In the genomic region with DNA sequence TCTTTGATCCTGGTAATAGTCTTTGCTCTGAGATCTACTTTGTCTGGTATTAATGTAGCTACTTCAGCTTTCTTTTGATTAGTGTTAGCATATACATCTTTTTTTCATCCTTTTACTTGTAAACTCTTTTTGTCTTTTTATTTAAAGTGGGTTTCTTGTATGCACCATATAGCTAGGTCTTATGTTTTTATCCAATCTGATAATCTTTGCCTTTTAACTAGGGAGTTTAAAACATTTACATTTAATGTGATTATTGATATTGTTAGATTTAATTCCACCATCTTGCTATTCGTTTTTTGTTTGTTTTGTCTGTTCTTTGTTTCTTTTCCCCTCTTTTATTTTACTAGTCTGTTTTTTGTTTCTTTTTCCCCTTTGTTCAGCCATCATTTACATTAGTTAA, we compare ENCODE assay signal across 27 cellular contexts.
"Had no signal": no experiment of that assay in that cellular context is flagged by ENCODE, and none has a peak within 500 bp of the region (broad histone marks: within the 10 kb centered on the region; RNA-seq: fewer than 3 reads in every experiment).

No MANE protein-coding gene starts in this region.

- H3K27ac ChIP-seq: left lung, lower lobe of right lung, pancreas, prostate gland, skin epidermis, spleen, suprapubic skin, thoracic aorta, tibial artery, upper lobe of right lung had no signal

- H3K36me3 ChIP-seq: lower lobe of right lung, pancreas, prostate gland, suprapubic skin, thoracic aorta, upper lobe of right lung had no signal

- DNase-seq: hippocampal formation; kidney; left colon; left lung; lower lobe of right lung; mammary epithelial cell; mesendoderm; naive B cell; natural killer cell; nucleus accumbens; pancreas; posterior cingulate gyrus; retina; right cardiac atrium; spleen; stimulated activated CD4-positive, alpha-beta T cell treated with anti-CD3 and anti-CD28 coated beads, Interleukin-4, amount 100 ng/mL, for 24 hours; stimulated activated naive CD4-positive, alpha-beta T cell; tibial artery; trophoblast cell; upper lobe of right lung had no signal

- H3K27me3 ChIP-seq: left lung, pancreas, spleen, suprapubic skin, tibial artery, upper lobe of right lung had no signal

- H3K4me3 ChIP-seq: left lung, lower lobe of right lung, pancreas, prostate gland, skin epidermis, spleen, suprapubic skin, thoracic aorta, tibial artery, upper lobe of right lung had no signal

- FAIRE-seq: kidney, urothelium cell line had no signal

- ATAC-seq: left colon; left lung; lower lobe of right lung; natural killer cell; pancreas; right cardiac atrium; sciatic nerve; stimulated activated effector memory CD8-positive, alpha-beta T cell treated with anti-CD3 and anti-CD28 coated beads, Interleukin-12 subunit alpha, Interleukin-12 subunit beta, amount 100 ng/mL, for 72 hours; upper lobe of right lung had no signal

- H3K9me3 ChIP-seq: pancreas, prostate gland had no signal

- H3K4me1 ChIP-seq: prostate gland had no signal
